1 cellular context compared by ENCODE assay signal in the genomic region with DNA sequence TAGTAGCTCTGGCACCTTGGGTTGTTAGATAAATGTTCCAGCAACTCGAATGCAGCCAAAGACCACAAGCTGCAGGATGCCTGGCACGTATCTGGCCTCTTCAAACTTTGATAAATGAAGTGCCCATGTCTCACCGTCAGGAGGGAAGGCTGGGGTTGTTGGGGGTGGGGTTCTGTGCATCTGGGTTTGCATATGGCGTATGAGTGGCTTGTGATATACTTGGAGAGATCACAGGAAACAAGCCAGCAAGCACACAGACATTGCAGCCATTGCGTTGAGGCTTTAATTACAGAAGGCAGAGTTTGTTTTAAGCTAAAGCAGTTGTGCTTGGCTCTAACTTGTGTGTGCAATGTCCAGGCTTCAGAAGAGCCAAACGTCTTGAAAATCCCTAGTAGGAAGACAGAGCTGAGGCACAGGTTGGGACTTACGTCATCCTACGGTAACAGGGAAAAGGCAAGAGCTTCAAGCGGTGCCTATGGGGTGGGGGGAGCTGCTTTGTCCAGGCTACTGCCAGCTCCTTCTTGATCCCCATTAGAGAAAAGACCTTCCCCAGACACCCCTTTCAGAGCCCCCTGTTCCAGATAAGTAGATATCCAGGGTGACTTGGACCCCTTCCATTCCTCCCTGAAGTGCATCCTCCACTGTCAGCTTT.
TF ChIP-seq lines count a peak whose summit lies in the region.

No MANE protein-coding gene starts in this region.

TF ChIP-seq in IMR-90, 13 proteins besides CTCF, POLR2A, EP300 and RAD21:
- TF ChIP-seq MAZ (IDR thresholded peaks at IDR 0.05; ENCODE audit: borderline replicate concordance, low read depth, low read length), result no peak
- TF ChIP-seq MXI1 (IDR thresholded peaks at IDR 0.05; ENCODE audit: borderline replicate concordance, low read depth, low read length), result no peak
- TF ChIP-seq BHLHE40 (IDR thresholded peaks at IDR 0.05; ENCODE audit: low read depth, low read length), result no peak
- TF ChIP-seq CHD1 (IDR thresholded peaks at IDR 0.05; ENCODE audit: low read depth, low read length), result no peak
- TF ChIP-seq, protein P1, sequence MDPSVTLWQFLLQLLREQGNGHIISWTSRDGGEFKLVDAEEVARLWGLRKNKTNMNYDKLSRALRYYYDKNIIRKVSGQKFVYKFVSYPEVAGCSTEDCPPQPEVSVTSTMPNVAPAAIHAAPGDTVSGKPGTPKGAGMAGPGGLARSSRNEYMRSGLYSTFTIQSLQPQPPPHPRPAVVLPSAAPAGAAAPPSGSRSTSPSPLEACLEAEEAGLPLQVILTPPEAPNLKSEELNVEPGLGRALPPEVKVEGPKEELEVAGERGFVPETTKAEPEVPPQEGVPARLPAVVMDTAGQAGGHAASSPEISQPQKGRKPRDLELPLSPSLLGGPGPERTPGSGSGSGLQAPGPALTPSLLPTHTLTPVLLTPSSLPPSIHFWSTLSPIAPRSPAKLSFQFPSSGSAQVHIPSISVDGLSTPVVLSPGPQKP (IDR thresholded peaks at IDR 0.05; ENCODE audit: borderline replicate concordance, low read depth, low read length), result no peak
- TF ChIP-seq SMC3 (IDR thresholded peaks at IDR 0.05; ENCODE audit: low read depth, low read length), result no peak
- TF ChIP-seq, protein P2, sequence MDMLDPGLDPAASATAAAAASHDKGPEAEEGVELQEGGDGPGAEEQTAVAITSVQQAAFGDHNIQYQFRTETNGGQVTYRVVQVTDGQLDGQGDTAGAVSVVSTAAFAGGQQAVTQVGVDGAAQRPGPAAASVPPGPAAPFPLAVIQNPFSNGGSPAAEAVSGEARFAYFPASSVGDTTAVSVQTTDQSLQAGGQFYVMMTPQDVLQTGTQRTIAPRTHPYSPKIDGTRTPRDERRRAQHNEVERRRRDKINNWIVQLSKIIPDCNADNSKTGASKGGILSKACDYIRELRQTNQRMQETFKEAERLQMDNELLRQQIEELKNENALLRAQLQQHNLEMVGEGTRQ (IDR thresholded peaks at IDR 0.05; ENCODE audit: low read depth, low read length), result no peak
- TF ChIP-seq CEBPB (IDR thresholded peaks at IDR 0.05; ENCODE audit: low read depth, low read length), result no peak
